ENCODE assay signal across 10 cellular contexts in genomic region chr4:99856166-99856565, GRCh38. TPM values are rescaled to one million over a fixed set of nuclear protein-coding genes. Genes with fewer than 3 reads are reported as not detected.
DNase-seq lines count a peak whose midpoint lies in the region; ATAC-seq and TF ChIP-seq lines count a peak whose summit lies in the region.
"Had no signal": no experiment of that assay in that cellular context is flagged by ENCODE, and none has a peak within 500 bp of the region (broad histone marks: within the 10 kb centered on the region; RNA-seq: fewer than 3 reads in every experiment).

No MANE protein-coding gene starts in this region.

- no peaks in the 10 kb centered on the region for H3K27me3 Mint-ChIP-seq in T-helper 2 cell treated with Interferon-gamma antibody and Interleukin-4, amounts not matched to agents 5 μg/mL and 100 μg/mL, for 36 hours (ENCODE audit: low read depth)

- peaks cover 55% of the 10 kb centered on the region for H3K4me1 Mint-ChIP-seq in T-helper 2 cell treated with Interferon-gamma antibody and Interleukin-4, amounts not matched to agents 5 μg/mL and 100 μg/mL, for 36 hours (ENCODE audit: low read depth)

- H3K27ac ChIP-seq in foreskin keratinocyte (peak overlapping the region; percentile 30), upper lobe of left lung (peak overlapping the region; percentile 42 to 79 (median 67)), Peyer's patch (peak overlapping the region in 1 of 4 donors; percentile 36)

- no peaks in the 10 kb centered on the region for H3K27me3 ChIP-seq in foreskin keratinocyte
- H3K27me3 ChIP-seq in upper lobe of left lung, result no peaks in the 10 kb centered on the region
- no peaks in the 10 kb centered on the region for H3K27me3 ChIP-seq in Peyer's patch

- no peak overlapping the region for H3K4me3 ChIP-seq in upper lobe of left lung
- no peak overlapping the region for H3K4me3 ChIP-seq in Peyer's patch

- peak overlapping the region; percentile 93 for H3K27ac Mint-ChIP-seq in T-helper 2 cell treated with Interferon-gamma antibody and Interleukin-4, amounts not matched to agents 5 μg/mL and 100 μg/mL, for 36 hours

- ATAC-seq in foreskin keratinocyte (peak; percentile 87), upper lobe of left lung (ENCODE audit: low FRiP score in 2 of 2) (peak; percentile 83 to 91)

- TF ChIP-seq EP300 in upper lobe of left lung (IDR thresholded peaks at IDR 0.05), result no peak

- H3K36me3 Mint-ChIP-seq in T-helper 2 cell treated with Interferon-gamma antibody and Interleukin-4, amounts not matched to agents 5 μg/mL and 100 μg/mL, for 36 hours (ENCODE audit: low read depth), result peaks cover 54% of the 10 kb centered on the region

- peak; percentile 30 for DNase-seq in stimulated activated CD4-positive, alpha-beta T cell treated with anti-CD3 and anti-CD28 coated beads, Interleukin-15, amount 100 ng/mL, for 24 hours
- DNase-seq in stimulated activated CD4-positive, alpha-beta T cell treated with anti-CD3 and anti-CD28 coated beads, Interleukin-12 subunit alpha, Interleukin-12 subunit beta, amount 100 ng/mL, for 4 hours, result no peak
- peak; percentile 31 for DNase-seq in T-helper 2 cell treated with Interferon-gamma antibody and Interleukin-4, amounts not matched to agents 5 μg/mL and 100 μg/mL, for 36 hours (ENCODE audit: low spot score)
- DNase-seq in foreskin keratinocyte (peak; percentile 26 to 72), upper lobe of left lung (no peak), NCI-H748 treated with DMSO at 0.1 percent for 48 hours (lab: John Stamatoyannopoulos, UW) (no peak), Peyer's patch (no peak)
- no peak for DNase-seq in activated CD4-positive, CD25-positive, alpha-beta regulatory T cell (lab: John Stamatoyannopoulos, UW)
- DNase-seq: DMS79 had no signal

- peak overlapping the region; percentile 49 for H3K4me3 Mint-ChIP-seq in T-helper 2 cell treated with Interferon-gamma antibody and Interleukin-4, amounts not matched to agents 5 μg/mL and 100 μg/mL, for 36 hours

- TF ChIP-seq POLR2A in upper lobe of left lung (IDR thresholded peaks at IDR 0.05), result no peak
- no peak for TF ChIP-seq POLR2A in Peyer's patch (IDR thresholded peaks at IDR 0.05)

- 42 to 52% methylated on average over 1 of the region's 1 CpG for WGBS in upper lobe of left lung, 2 donors

- no peaks in the 10 kb centered on the region for H3K9me3 Mint-ChIP-seq in T-helper 2 cell treated with Interferon-gamma antibody and Interleukin-4, amounts not matched to agents 5 μg/mL and 100 μg/mL, for 36 hours

- H3K4me1 ChIP-seq in foreskin keratinocyte (no peaks in the 10 kb centered on the region), upper lobe of left lung (no peaks in the 10 kb centered on the region), Peyer's patch (peaks cover 0 to 4% (median 0%) of the 10 kb centered on the region in 4 donors)

- no peaks in the 10 kb centered on the region for H3K9me3 ChIP-seq in upper lobe of left lung
- H3K9me3 ChIP-seq in Peyer's patch, result no peaks in the 10 kb centered on the region

- TF ChIP-seq CTCF in foreskin keratinocyte (conservative IDR thresholded peaks at IDR 0.05) (no peak), upper lobe of left lung (IDR thresholded peaks at IDR 0.05) (no peak), Peyer's patch (IDR thresholded peaks at IDR 0.05) (no peak)

- H3K36me3 ChIP-seq in upper lobe of left lung, result no peaks in the 10 kb centered on the region
- H3K36me3 ChIP-seq in Peyer's patch, result no peaks in the 10 kb centered on the region

RNA-seq across cellular contexts. Expression of gene LAMTOR3, which starts 38.1 kb away (rescaled TPM):
- 34.4 and 41.2 TPM in 2 replicates for total RNA-seq in foreskin keratinocyte
- polyA plus RNA-seq in foreskin keratinocyte, result 36.4 and 37.0 TPM in 2 replicates
- total RNA-seq in upper lobe of left lung, result 10 to 100 TPM in 5 of 6 donors, 1 to 10 TPM in 1; 6.4 to 46.3 (median 40.9) TPM
- 10 to 100 TPM; 13.2 to 28.6 (median 21.1) TPM for total RNA-seq in Peyer's patch

RNA-seq across cellular contexts. Expression of gene DAPP1, which starts 39.5 kb away (rescaled TPM):
- total RNA-seq in foreskin keratinocyte (54.2 and 60.6 TPM in 2 replicates), upper lobe of left lung (10 to 100 TPM in 3 of 6 donors, 1 to 10 TPM in 3; 5.6 to 14.5 (median 10.6) TPM), Peyer's patch (10 to 100 TPM in 1 of 4 donors, 1 to 10 TPM in 2, not detected in 1; 1.1 to 47.0 (median 5.0) TPM)
- polyA plus RNA-seq in foreskin keratinocyte, result 16.7 and 18.5 TPM in 2 replicates
- total RNA-seq: SK-MEL-5 had no signal

Comparison
In these comparisons a context has a peak if more than half of its experiments do, and no peak if none do; other contexts are left out.
1. DNase-seq: peak in stimulated activated CD4-positive, alpha-beta T cell treated with anti-CD3 and anti-CD28 coated beads, Interleukin-15, amount 100 ng/mL, for 24 hours (single experiment), T-helper 2 cell treated with Interferon-gamma antibody and Interleukin-4, amounts not matched to agents 5 μg/mL and 100 μg/mL, for 36 hours (single experiment) and foreskin keratinocyte (2 of 2); none in stimulated activated CD4-positive, alpha-beta T cell treated with anti-CD3 and anti-CD28 coated beads, Interleukin-12 subunit alpha, Interleukin-12 subunit beta, amount 100 ng/mL, for 4 hours (single experiment), upper lobe of left lung (0 of 2), NCI-H748 treated with DMSO at 0.1 percent for 48 hours (single experiment), Peyer's patch (0 of 3) and activated CD4-positive, CD25-positive, alpha-beta regulatory T cell (0 of 4).